ENCODE assay signal across 14 cellular contexts in genomic region chr7:126659124-126659523, GRCh38.
DNase-seq lines count a peak whose midpoint lies in the region; ATAC-seq and TF ChIP-seq lines count a peak whose summit lies in the region.
"Had no signal": no experiment of that assay in that cellular context is flagged by ENCODE, and none has a peak within 500 bp of the region (broad histone marks: within the 10 kb centered on the region; RNA-seq: fewer than 3 reads in every experiment).

No MANE protein-coding gene starts in this region.

- no peak for TF ChIP-seq POLR2A in spleen (IDR thresholded peaks at IDR 0.05)

- H3K79me2 ChIP-seq in SU-DHL-6 (ENCODE audit: insufficient read depth, low read length): no peaks in the 10 kb centered on the region

- intact Hi-C loops in spleen (cut with DNase I; ENCODE audit: low total_unique reads): no loop called here

- no peaks in the 10 kb centered on the region for H3K4me1 Mint-ChIP-seq in osteocyte (ENCODE audit: unreplicated experiment)
- H3K4me1 Mint-ChIP-seq: activated CD4-positive, alpha-beta T cell treated with anti-CD3 and anti-CD28 coated beads, Interleukin-2, amount 10 ng/mL, durations not matched to agents 24 days and 14 days had no signal

- peaks cover 8% of the 10 kb centered on the region for H3K27me3 Mint-ChIP-seq in osteocyte (ENCODE audit: unreplicated experiment)
- H3K27me3 Mint-ChIP-seq: activated CD4-positive, alpha-beta T cell treated with anti-CD3 and anti-CD28 coated beads, Interleukin-2, amount 10 ng/mL, durations not matched to agents 24 days and 14 days had no signal

- WGBS in spleen, 5 donors: 43 to 53% (median 47%) methylated on average over 3 of the region's 3 CpGs

- H3K4me3 ChIP-seq in SU-DHL-6 (ENCODE audit: insufficient read depth, low read length, poor library complexity, severe bottlenecking) (peak overlapping the region; percentile 17), spleen (no peak overlapping the region)
- H3K4me3 ChIP-seq: lung had no signal

- no peaks in the 10 kb centered on the region for H3K4me1 ChIP-seq in spleen

- no peaks in the 10 kb centered on the region for H3K27me3 ChIP-seq in SU-DHL-6 (ENCODE audit: low read length)
- no peaks in the 10 kb centered on the region for H3K27me3 ChIP-seq in spleen (replicated peaks in 1 of 7)

- no peak for TF ChIP-seq CTCF in SU-DHL-6 (IDR thresholded peaks at IDR 0.05; ENCODE audit: insufficient read depth, low read length, poor library complexity, severe bottlenecking)
- no peak for TF ChIP-seq CTCF in RWPE1 (conservative IDR thresholded peaks at IDR 0.05; ENCODE audit: low read depth)
- TF ChIP-seq CTCF in spleen (IDR thresholded peaks at IDR 0.05 in 8 of 11, conservative IDR thresholded peaks at IDR 0.05 in 3 of 11): no peak
- TF ChIP-seq CTCF in osteocyte (IDR thresholded peaks at IDR 0.05): no peak

- no peak overlapping the region for H3K27ac Mint-ChIP-seq in osteocyte (ENCODE audit: unreplicated experiment)
- H3K27ac Mint-ChIP-seq: activated CD4-positive, alpha-beta T cell treated with anti-CD3 and anti-CD28 coated beads, Interleukin-2, amount 10 ng/mL, durations not matched to agents 24 days and 14 days; dendritic cell treated with granulocyte-macrophage colony-stimulating factor and Interleukin-4, amounts not matched to agents 40 ng/mL and 50 ng/mL, for 4 days had no signal

- peak overlapping the region; percentile 14; the same call in 1 of the 2 replicates for H3K9ac ChIP-seq in SU-DHL-6 (ENCODE audit: low read length)

- H3K9me2 ChIP-seq in SU-DHL-6 (replicated peaks; ENCODE audit: insufficient read depth, low read length): no peaks in the 10 kb centered on the region

- H3K9me3 ChIP-seq in SU-DHL-6 (ENCODE audit: insufficient read depth, low read length) (no peaks in the 10 kb centered on the region), spleen (no peaks in the 10 kb centered on the region)

- POLR2A ChIA-PET in RWPE1 (lab: Yijun Ruan, JAX; ENCODE audit: low non-redundant PET): no interaction called here

- H4K20me1 ChIP-seq in SU-DHL-6 (ENCODE audit: low read depth, low read length): no peaks in the 10 kb centered on the region

- no peaks in the 10 kb centered on the region for H3K36me3 Mint-ChIP-seq in osteocyte (ENCODE audit: unreplicated experiment)

- H2AFZ ChIP-seq in SU-DHL-6 (ENCODE audit: low read depth, low read length, severe bottlenecking): peak overlapping the region; percentile 23

- CTCF ChIA-PET in RWPE1 (lab: Yijun Ruan, JAX): no interaction called here

- no peaks in the 10 kb centered on the region for H3K9me3 Mint-ChIP-seq in osteocyte (ENCODE audit: unreplicated experiment)
- H3K9me3 Mint-ChIP-seq: activated CD4-positive, alpha-beta T cell treated with anti-CD3 and anti-CD28 coated beads, Interleukin-2, amount 10 ng/mL, durations not matched to agents 24 days and 14 days had no signal

- ATAC-seq in GM18867 (IDR thresholded peaks at IDR 0.05; ENCODE audit: unreplicated experiment): peak; percentile 79
- peak; percentile 73 for ATAC-seq in GM21528 (IDR thresholded peaks at IDR 0.05; ENCODE audit: low FRiP score, unreplicated experiment)
- ATAC-seq in HG03066 (IDR thresholded peaks at IDR 0.05; ENCODE audit: low read depth, unreplicated experiment): peak; percentile 78
- ATAC-seq: HepG2 had no signal

- H3K4me3 Mint-ChIP-seq in osteocyte (ENCODE audit: unreplicated experiment): no peak overlapping the region
- H3K4me3 Mint-ChIP-seq: activated CD4-positive, alpha-beta T cell treated with anti-CD3 and anti-CD28 coated beads, Interleukin-2, amount 10 ng/mL, durations not matched to agents 24 days and 14 days; dendritic cell treated with granulocyte-macrophage colony-stimulating factor and Interleukin-4, amounts not matched to agents 40 ng/mL and 50 ng/mL, for 4 days had no signal

- DNase-seq in DMS53 (lab: John Stamatoyannopoulos, UW) (no peak), RWPE1 (ENCODE audit: low spot score) (no peak), spleen (no peak), osteocyte (ENCODE audit: extremely low spot score, unreplicated experiment) (no peak)
- DNase-seq: activated CD4-positive, alpha-beta T cell treated with anti-CD3 and anti-CD28 coated beads, Interleukin-2, amount 10 ng/mL, durations not matched to agents 24 days and 14 days; glutamatergic neuron; SHP77 had no signal

- H3K27ac ChIP-seq in SU-DHL-6 (ENCODE audit: low read depth, low read length) (peak overlapping the region; percentile 93), RWPE1 (no peak overlapping the region), spleen (peak overlapping the region in 1 of 8 donors; percentile 9)

- peak overlapping the region; percentile 92 for H3K4me2 ChIP-seq in SU-DHL-6 (ENCODE audit: low read depth, low read length, poor library complexity, severe bottlenecking)

- peaks cover 35% of the 10 kb centered on the region for H3F3A ChIP-seq in SU-DHL-6 (ENCODE audit: insufficient read depth)

- H3K36me3 ChIP-seq in SU-DHL-6 (ENCODE audit: low read length): no peaks in the 10 kb centered on the region; the same call in 1 of the 2 replicates
- no peaks in the 10 kb centered on the region for H3K36me3 ChIP-seq in spleen
